ENCODE assay signal across 8 cellular contexts in genomic region chrX:12814434-12814833, GRCh38. TPM values are rescaled to one million over a fixed set of nuclear protein-coding genes. Genes with fewer than 3 reads are reported as not detected.
A peak's percentile ranks its signal among the peaks of the same experiment; 100 is the strongest.
DNase-seq lines count a peak whose midpoint lies in the region; ATAC-seq lines count a peak whose summit lies in the region.

No MANE protein-coding gene starts in this region.

- H3K36me3 Mint-ChIP-seq in stimulated activated memory B cell treated with anti-CD40 and anti-IgM and Interleukin-4, amounts not matched to agents 10 μg/mL and 1 μg/mL and 100 μg/mL, for 72 hours, result peaks cover 10% of the 10 kb centered on the region

- H3K27me3 Mint-ChIP-seq in stimulated activated memory B cell treated with anti-CD40 and anti-IgM and Interleukin-4, amounts not matched to agents 10 μg/mL and 1 μg/mL and 100 μg/mL, for 72 hours, result no peaks in the 10 kb centered on the region

- peak; percentile 74 for ATAC-seq in GM21526 (IDR thresholded peaks at IDR 0.05; ENCODE audit: low FRiP score, unreplicated experiment)
- ATAC-seq in stimulated activated memory B cell treated with anti-CD40 and anti-IgM and Interleukin-4, amounts not matched to agents 10 μg/mL and 1 μg/mL and 100 μg/mL, for 72 hours, result peak; percentile 45

- H3K27ac Mint-ChIP-seq in stimulated activated memory B cell treated with anti-CD40 and anti-IgM and Interleukin-4, amounts not matched to agents 10 μg/mL and 1 μg/mL and 100 μg/mL, for 72 hours, result no peak overlapping the region

- H3K4me3 Mint-ChIP-seq in stimulated activated memory B cell treated with anti-CD40 and anti-IgM and Interleukin-4, amounts not matched to agents 10 μg/mL and 1 μg/mL and 100 μg/mL, for 72 hours, result no peak overlapping the region

- peak; percentile 11 to 52 for DNase-seq in NCI-H524 (lab: John Stamatoyannopoulos, UW)
- no peak for DNase-seq in NCI-H524 treated with DMSO at 0.1 percent for 48 hours (lab: John Stamatoyannopoulos, UW)
- peak; percentile 41 for DNase-seq in NCI-H460 (ENCODE audit: extremely low read depth, low read depth)
- peak; percentile 27 for DNase-seq in activated naive CD4-positive, alpha-beta T cell treated with anti-CD3 and anti-CD28 coated beads, Interleukin-2, amount 50 U/mL, for 16 hours
- peak; percentile 18 to 29 for DNase-seq in hippocampal formation (lab: John Stamatoyannopoulos, UW)
- DNase-seq in NCI-H1694 treated with DMSO at 0.1 percent for 48 hours (lab: John Stamatoyannopoulos, UW), result no peak

- H3K9me3 Mint-ChIP-seq in stimulated activated memory B cell treated with anti-CD40 and anti-IgM and Interleukin-4, amounts not matched to agents 10 μg/mL and 1 μg/mL and 100 μg/mL, for 72 hours, result no peaks in the 10 kb centered on the region

- peaks cover 5% of the 10 kb centered on the region for H3K4me1 Mint-ChIP-seq in stimulated activated memory B cell treated with anti-CD40 and anti-IgM and Interleukin-4, amounts not matched to agents 10 μg/mL and 1 μg/mL and 100 μg/mL, for 72 hours

RNA-seq across cellular contexts. Expression of gene PRPS2, which starts 23.2 kb away (rescaled TPM):
- 55.0 and 55.9 TPM in 2 replicates for total RNA-seq in NCI-H460 (2014; rRNA removed; shearing (Covaris generic))
- polyA plus RNA-seq in NCI-H460 (2014; cell fraction: nucleus; rRNA removed), result 82.5 and 93.6 TPM in 2 replicates

RNA-seq across cellular contexts. Expression of gene TLR7, which starts 52.4 kb away (rescaled TPM):
- not detected in 2 replicates for total RNA-seq in NCI-H460 (2014; rRNA removed; shearing (Covaris generic))
- polyA plus RNA-seq in NCI-H460 (2014; cell fraction: nucleus; rRNA removed), result not detected in 2 replicates

Comparison
In these comparisons a context has a peak if more than half of its experiments do, and no peak if none do; other contexts are left out.
1. DNase-seq: peak in NCI-H524 (2 of 2), NCI-H460 (single experiment), activated naive CD4-positive, alpha-beta T cell treated with anti-CD3 and anti-CD28 coated beads, Interleukin-2, amount 50 U/mL, for 16 hours (single experiment) and hippocampal formation (2 of 2); none in NCI-H524 treated with DMSO at 0.1 percent for 48 hours (single experiment) and NCI-H1694 treated with DMSO at 0.1 percent for 48 hours (single experiment).